ENCODE assay signal across 10 cellular contexts in genomic region chr1:99005537-99005942, GRCh38. TPM values are rescaled to one million over a fixed set of nuclear protein-coding genes. Genes with fewer than 3 reads are reported as not detected.
DNase-seq lines count a peak whose midpoint lies in the region; ATAC-seq and TF ChIP-seq lines count a peak whose summit lies in the region.
"Had no signal": no experiment of that assay in that cellular context is flagged by ENCODE, and none has a peak within 500 bp of the region (broad histone marks: within the 10 kb centered on the region; RNA-seq: fewer than 3 reads in every experiment).

No MANE protein-coding gene starts in this region.

- H3K27ac Mint-ChIP-seq in CD4-positive, CD25-positive, alpha-beta regulatory T cell, result no peak overlapping the region
- H3K27ac Mint-ChIP-seq in chondrocyte (ENCODE audit: unreplicated experiment), result no peak overlapping the region
- peak overlapping the region in 1 of 9 donors; percentile 44 for H3K27ac Mint-ChIP-seq in naive thymus-derived CD4-positive, alpha-beta T cell
- H3K27ac Mint-ChIP-seq in immature natural killer cell, result no peak overlapping the region

- H3K4me3 Mint-ChIP-seq in CD4-positive, CD25-positive, alpha-beta regulatory T cell, result peak overlapping the region in 3 of 4 donors; percentile 38 to 59 (median 42)
- peak overlapping the region; percentile 39 for H3K4me3 Mint-ChIP-seq in chondrocyte (ENCODE audit: unreplicated experiment)
- H3K4me3 Mint-ChIP-seq in naive thymus-derived CD4-positive, alpha-beta T cell, result peak overlapping the region; percentile 47 to 84 (median 76)
- peak overlapping the region in 1 of 5 donors; percentile 18 for H3K4me3 Mint-ChIP-seq in immature natural killer cell

- no peaks in the 10 kb centered on the region for H3K9me3 ChIP-seq in CD4-positive, CD25-positive, alpha-beta regulatory T cell (ENCODE audit: control insufficient read depth in 2 of 2, low read length in 2 of 2)
- H3K9me3 ChIP-seq in naive thymus-derived CD4-positive, alpha-beta T cell (ENCODE audit: control insufficient read depth in 2 of 3, low read length in 3 of 3), result no peaks in the 10 kb centered on the region

- no peak overlapping the region for H3K4me3 ChIP-seq in CD4-positive, CD25-positive, alpha-beta regulatory T cell (ENCODE audit: low read depth, low read length)
- H3K4me3 ChIP-seq in H7 (ENCODE audit: insufficient read depth, low read depth, low read length), result peak overlapping the region; percentile 77
- H3K4me3 ChIP-seq in naive thymus-derived CD4-positive, alpha-beta T cell (ENCODE audit: low read length), result no peak overlapping the region

- no peak for DNase-seq in CD4-positive, CD25-positive, alpha-beta regulatory T cell
- peak; percentile 19 for DNase-seq in H7
- DNase-seq in chondrocyte (ENCODE audit: low spot score), result no peak
- DNase-seq in naive thymus-derived CD4-positive, alpha-beta T cell, result no peak
- DNase-seq in immature natural killer cell, result no peak
- DNase-seq: effector CD8-positive, alpha-beta T cell had no signal

- no peak overlapping the region for H3K27ac ChIP-seq in CD4-positive, CD25-positive, alpha-beta regulatory T cell (ENCODE audit: insufficient read depth, low read length, poor library complexity, severe bottlenecking)
- no peak overlapping the region for H3K27ac ChIP-seq in naive thymus-derived CD4-positive, alpha-beta T cell (ENCODE audit: low read depth, low read length)

- no peak for ATAC-seq in CD4-positive, CD25-positive, alpha-beta regulatory T cell (ENCODE audit: low read depth in 2 of 2)
- ATAC-seq in naive thymus-derived CD4-positive, alpha-beta T cell, result no peak
- ATAC-seq in HG03521 (IDR thresholded peaks at IDR 0.05; ENCODE audit: unreplicated experiment) (no peak), GM18520 (IDR thresholded peaks at IDR 0.05; ENCODE audit: unreplicated experiment) (no peak), GM18909 (IDR thresholded peaks at IDR 0.05; ENCODE audit: poor library complexity, unreplicated experiment) (no peak)

- H3K27me3 Mint-ChIP-seq in CD4-positive, CD25-positive, alpha-beta regulatory T cell, result peaks cover 51% of the 10 kb centered on the region
- H3K27me3 Mint-ChIP-seq in chondrocyte (ENCODE audit: low read depth) (peaks cover 70% of the 10 kb centered on the region), immature natural killer cell (ENCODE audit: low read depth in 3 of 3) (peaks cover 4 to 24% (median 7%) of the 10 kb centered on the region in 3 donors)
- H3K27me3 Mint-ChIP-seq in naive thymus-derived CD4-positive, alpha-beta T cell, result peaks cover 37 to 67% (median 50%) of the 10 kb centered on the region in 5 donors

- POLR2A ChIA-PET in naive thymus-derived CD4-positive, alpha-beta T cell (lab: Charles Lee), result no interaction called here

- no peaks in the 10 kb centered on the region for H3K36me3 Mint-ChIP-seq in CD4-positive, CD25-positive, alpha-beta regulatory T cell
- no peaks in the 10 kb centered on the region for H3K36me3 Mint-ChIP-seq in chondrocyte (ENCODE audit: low read depth)
- H3K36me3 Mint-ChIP-seq in naive thymus-derived CD4-positive, alpha-beta T cell, result no peaks in the 10 kb centered on the region
- no peaks in the 10 kb centered on the region for H3K36me3 Mint-ChIP-seq in immature natural killer cell

- H3K36me3 ChIP-seq in CD4-positive, CD25-positive, alpha-beta regulatory T cell (ENCODE audit: control insufficient read depth, insufficient read depth, low read length), result no peaks in the 10 kb centered on the region
- no peaks in the 10 kb centered on the region for H3K36me3 ChIP-seq in H7 (replicated peaks; ENCODE audit: control insufficient read depth, insufficient read depth, low read length)
- no peaks in the 10 kb centered on the region for H3K36me3 ChIP-seq in naive thymus-derived CD4-positive, alpha-beta T cell (ENCODE audit: control insufficient read depth in 2 of 3, insufficient read depth in 3 of 3, low read length in 3 of 3)

- peaks cover 26% of the 10 kb centered on the region for H3K27me3 ChIP-seq in CD4-positive, CD25-positive, alpha-beta regulatory T cell (ENCODE audit: control insufficient read depth, insufficient read depth, low read length)
- H3K27me3 ChIP-seq in H7 (ENCODE audit: control insufficient read depth, insufficient read depth, low read length), result peaks cover 28% of the 10 kb centered on the region
- H3K27me3 ChIP-seq in naive thymus-derived CD4-positive, alpha-beta T cell (ENCODE audit: control insufficient read depth in 2 of 2, insufficient read depth in 2 of 2, low read length in 2 of 2), result peaks cover 6 to 12% of the 10 kb centered on the region in 2 donors

- TF ChIP-seq CTCF in chondrocyte (IDR thresholded peaks at IDR 0.05), result no peak

- CTCF ChIA-PET in naive thymus-derived CD4-positive, alpha-beta T cell (lab: Charles Lee), result no interaction called here

- peaks cover 0 to 6% (median 0%) of the 10 kb centered on the region in 7 donors for H3K9me3 Mint-ChIP-seq in CD4-positive, CD25-positive, alpha-beta regulatory T cell
- H3K9me3 Mint-ChIP-seq in chondrocyte (ENCODE audit: low read depth) (no peaks in the 10 kb centered on the region), immature natural killer cell (peaks cover 0 to 12% (median 3%) of the 10 kb centered on the region in 6 donors)
- no peaks in the 10 kb centered on the region for H3K9me3 Mint-ChIP-seq in naive thymus-derived CD4-positive, alpha-beta T cell

- peaks cover 8% of the 10 kb centered on the region for H3K4me1 ChIP-seq in CD4-positive, CD25-positive, alpha-beta regulatory T cell (ENCODE audit: control insufficient read depth, insufficient read depth, low read length, poor library complexity, severe bottlenecking)
- H3K4me1 ChIP-seq in naive thymus-derived CD4-positive, alpha-beta T cell (ENCODE audit: control insufficient read depth in 2 of 2, insufficient read depth in 2 of 2, low read length in 2 of 2), result peaks cover 0 to 4% of the 10 kb centered on the region in 2 donors

- intact Hi-C loops in naive thymus-derived CD4-positive, alpha-beta T cell (cut with micrococcal nuclease), result loop anchor here in 1 of 2 donors (2.0 kb wide), 1 partner anchor 211 kb away; no protein-coding TSS in a partner anchor

- peaks cover 0 to 10% (median under 1%) of the 10 kb centered on the region in 4 donors for H3K4me1 Mint-ChIP-seq in CD4-positive, CD25-positive, alpha-beta regulatory T cell
- H3K4me1 Mint-ChIP-seq in chondrocyte (ENCODE audit: low read depth) (peaks cover 5% of the 10 kb centered on the region), immature natural killer cell (peaks cover 0 to 3% of the 10 kb centered on the region in 2 donors)
- H3K4me1 Mint-ChIP-seq in naive thymus-derived CD4-positive, alpha-beta T cell, result peaks cover 0 to 16% (median 6%) of the 10 kb centered on the region in 7 donors

RNA-seq across cellular contexts. Expression of gene PLPPR5, which starts 0.9 kb away (rescaled TPM):
- total RNA-seq in CD4-positive, CD25-positive, alpha-beta regulatory T cell, result not detected
- polyA plus RNA-seq in CD4-positive, CD25-positive, alpha-beta regulatory T cell, result not detected
- 0.41 and 0.45 TPM in 2 replicates for total RNA-seq in H7 (2014; rRNA removed; shearing (Covaris generic))
- total RNA-seq in chondrocyte, result not detected in 3 replicates
- not detected for total RNA-seq in naive thymus-derived CD4-positive, alpha-beta T cell
- not detected for polyA plus RNA-seq in naive thymus-derived CD4-positive, alpha-beta T cell
- polyA plus RNA-seq in immature natural killer cell, result not detected
- total RNA-seq: T-helper 1 cell treated with Interleukin-12 subunit alpha and Interleukin-12 subunit beta and Interleukin-4 antibody, amounts not matched to agents 30 ng/mL and 1 ng/mL, for 36 hours had no signal
